25 cellular contexts compared by ENCODE assay signal in the genomic region with DNA sequence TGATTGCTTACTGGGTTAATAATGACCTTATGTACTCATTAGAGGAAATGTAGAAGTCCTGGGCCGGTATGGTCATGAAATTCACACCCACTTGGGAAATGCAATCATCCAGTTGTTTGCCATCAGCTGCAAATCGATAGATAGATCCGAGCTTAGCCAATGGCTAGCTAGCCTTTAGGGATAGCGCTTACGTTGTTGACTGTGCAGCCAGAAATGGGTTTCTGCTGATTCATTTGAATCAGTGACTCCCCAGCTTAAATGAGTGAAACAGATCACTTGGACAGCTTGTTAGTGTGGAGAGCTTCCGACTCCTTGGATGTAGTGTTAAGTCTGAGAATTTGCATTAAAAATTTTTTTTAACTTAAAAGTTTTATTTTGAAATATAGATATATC. TPM values are rescaled to one million over a fixed set of nuclear protein-coding genes. Genes with fewer than 3 reads are reported as not detected.
A peak's percentile ranks its signal among the peaks of the same experiment; 100 is the strongest.
DNase-seq lines count a peak whose midpoint lies in the region; ATAC-seq and TF ChIP-seq lines count a peak whose summit lies in the region.
"Had no signal": no experiment of that assay in that cellular context is flagged by ENCODE, and none has a peak within 500 bp of the region (broad histone marks: within the 10 kb centered on the region; RNA-seq: fewer than 3 reads in every experiment).

No MANE protein-coding gene starts in this region.

- H4K20me1 ChIP-seq in MM.1S (ENCODE audit: insufficient read depth, low read length) = no peaks in the 10 kb centered on the region

- no peaks in the 10 kb centered on the region for H3K36me3 Mint-ChIP-seq in effector memory CD8-positive, alpha-beta T cell (ENCODE audit: insufficient read depth)
- H3K36me3 Mint-ChIP-seq: mesothelial cell of epicardium; natural killer cell treated with Interleukin-12 subunit alpha and Interleukin-12 subunit beta and Interleukin-15 and Interleukin-18, amount 100 ng/mL, for 72 hours had no signal

- peaks cover 19 to 51% of the 10 kb centered on the region in 2 donors for H3K27me3 Mint-ChIP-seq in effector memory CD8-positive, alpha-beta T cell

- intact Hi-C loops in heart right ventricle (cut with DNase I) = loop anchor here in 4 of 10 donors (5.0 to 10.0 kb wide), 3 partner anchors 59 to 221 kb away; partner anchors contain the start of gene EEF1AKMT1 (in 1 of the 4)
- intact Hi-C loops in heart left ventricle (cut with DNase I) = loop anchor here in 4 of 10 donors (5.0 to 10.0 kb wide), 3 partner anchors 57 to 221 kb away; partner anchors contain the start of gene EEF1AKMT1 (in 2 of the 4)
- intact Hi-C loops in sigmoid colon (cut with DNase I) = no loop called here
- intact Hi-C loops in tibial artery (cut with DNase I; ENCODE audit: low total_unique reads) = loop anchor here (5.0 to 10.0 kb wide), 2 partner anchors 112 to 221 kb away; no protein-coding TSS in a partner anchor

- H3K27ac ChIP-seq in heart right ventricle = peak overlapping the region in 7 of 10 donors; percentile 18 to 88 (median 77)
- peak overlapping the region in 6 of 12 donors; percentile 57 to 82 (median 78) for H3K27ac ChIP-seq in heart left ventricle
- H3K27ac ChIP-seq in sigmoid colon = peak overlapping the region; percentile 66 to 75 (median 70)
- peak overlapping the region; percentile 68 to 72 for H3K27ac ChIP-seq in tibial artery
- H3K27ac ChIP-seq in MM.1S (ENCODE audit: low read length) = no peak overlapping the region
- H3K27ac ChIP-seq: left lung, pancreas had no signal

- no peak for TF ChIP-seq POLR2A in heart left ventricle (IDR thresholded peaks at IDR 0.05)
- no peak for TF ChIP-seq POLR2A in sigmoid colon (IDR thresholded peaks at IDR 0.05)

- TF ChIP-seq CTCF in heart right ventricle (IDR thresholded peaks at IDR 0.05) (no peak), heart left ventricle (IDR thresholded peaks at IDR 0.05) (no peak), sigmoid colon (IDR thresholded peaks at IDR 0.05) (no peak), tibial artery (IDR thresholded peaks at IDR 0.05) (no peak), MM.1S (IDR thresholded peaks at IDR 0.05; ENCODE audit: low read length) (no peak)

- H3K9me3 ChIP-seq in heart right ventricle = no peaks in the 10 kb centered on the region
- no peaks in the 10 kb centered on the region for H3K9me3 ChIP-seq in heart left ventricle
- no peaks in the 10 kb centered on the region for H3K9me3 ChIP-seq in sigmoid colon
- no peaks in the 10 kb centered on the region for H3K9me3 ChIP-seq in tibial artery
- H3K9me3 ChIP-seq in MM.1S (replicated peaks; ENCODE audit: insufficient read depth, low read length) = no peaks in the 10 kb centered on the region
- H3K9me3 ChIP-seq: breast epithelium, left lung, pancreas, right lobe of liver had no signal

- H3K4me1 ChIP-seq in heart right ventricle (peaks cover 3 to 30% (median 24%) of the 10 kb centered on the region in 9 donors), heart left ventricle (peaks cover 0 to 32% (median 16%) of the 10 kb centered on the region in 12 donors), sigmoid colon (peaks cover 0 to 18% (median 15%) of the 10 kb centered on the region in 4 donors), tibial artery (peaks cover 0 to 32% (median 24%) of the 10 kb centered on the region in 4 donors), MM.1S (ENCODE audit: low read length) (no peaks in the 10 kb centered on the region)
- H3K4me1 ChIP-seq: breast epithelium, pancreas had no signal

- peaks cover 0 to 7% (median 0%) of the 10 kb centered on the region in 7 donors for H3K27me3 ChIP-seq in heart right ventricle
- no peaks in the 10 kb centered on the region for H3K27me3 ChIP-seq in heart left ventricle
- peaks cover 0 to 17% (median 8%) of the 10 kb centered on the region in 3 donors for H3K27me3 ChIP-seq in sigmoid colon
- no peaks in the 10 kb centered on the region for H3K27me3 ChIP-seq in tibial artery
- H3K27me3 ChIP-seq in MM.1S (replicated peaks; ENCODE audit: insufficient read depth, low read length) = no peaks in the 10 kb centered on the region
- H3K27me3 ChIP-seq: pancreas, right lobe of liver had no signal

- H3K4me2 ChIP-seq in MM.1S (ENCODE audit: low read depth, low read length) = no peak overlapping the region

- no peaks in the 10 kb centered on the region for H3K9me2 ChIP-seq in MM.1S (replicated peaks; ENCODE audit: insufficient read depth, low read length)

- H3K27ac Mint-ChIP-seq in effector memory CD8-positive, alpha-beta T cell = no peak overlapping the region
- H3K27ac Mint-ChIP-seq: activated CD8-positive, alpha-beta T cell treated with anti-CD3 and anti-CD28 coated beads, Interleukin-2, amount 10 ng/mL, durations not matched to agents 7 days and 5 days; mesothelial cell of epicardium; natural killer cell treated with Interleukin-12 subunit alpha and Interleukin-12 subunit beta and Interleukin-15 and Interleukin-18, amount 100 ng/mL, for 72 hours; stimulated activated naive CD8-positive, alpha-beta T cell treated with anti-CD3 and anti-CD28 coated beads, Interleukin-15, amount 100 ng/mL, for 72 hours; T-helper 17 cell had no signal

- no peaks in the 10 kb centered on the region for H3F3A ChIP-seq in MM.1S (ENCODE audit: insufficient read depth, low read length)

- no peaks in the 10 kb centered on the region for H3K36me3 ChIP-seq in heart right ventricle
- H3K36me3 ChIP-seq in heart left ventricle = no peaks in the 10 kb centered on the region
- no peaks in the 10 kb centered on the region for H3K36me3 ChIP-seq in sigmoid colon
- no peaks in the 10 kb centered on the region for H3K36me3 ChIP-seq in tibial artery
- H3K36me3 ChIP-seq in MM.1S (replicated peaks; ENCODE audit: insufficient read depth, low read length) = no peaks in the 10 kb centered on the region
- H3K36me3 ChIP-seq: breast epithelium, left lung, pancreas, right lobe of liver had no signal

- peaks cover 2 to 7% of the 10 kb centered on the region in 2 donors for H3K4me1 Mint-ChIP-seq in effector memory CD8-positive, alpha-beta T cell (ENCODE audit: low read depth in 2 of 2)

- no peak for DNase-seq in heart right ventricle
- DNase-seq in heart left ventricle = no peak
- DNase-seq in fibroblast of the conjunctiva (ENCODE audit: low read depth) = peak; percentile 13
- no peak for DNase-seq in sigmoid colon
- DNase-seq in tibial artery = no peak
- no peak for DNase-seq in effector memory CD8-positive, alpha-beta T cell
- no peak for DNase-seq in MM.1S
- DNase-seq: activated CD4-positive, alpha-beta T cell treated with anti-CD3 and anti-CD28 coated beads for 1 hour; activated CD8-positive, alpha-beta T cell treated with anti-CD3 and anti-CD28 coated beads, Interleukin-2, amount 10 ng/mL, durations not matched to agents 7 days and 5 days; activated effector memory CD4-positive, alpha-beta T cell treated with anti-CD3 and anti-CD28 coated beads, Interleukin-2, amount 50 U/mL, for 16 hours; activated T-cell treated with anti-CD3 and anti-CD28 coated beads for 4 hours; cortex of kidney; GDM1; Karpas-422; MV-4-11; NCI-H526; pancreas; right lobe of liver; stimulated activated naive CD8-positive, alpha-beta T cell treated with anti-CD3 and anti-CD28 coated beads, Interleukin-15, amount 100 ng/mL, for 72 hours; T-helper 17 cell had no signal

- H3K4me3 ChIP-seq in heart right ventricle (no peak overlapping the region), heart left ventricle (no peak overlapping the region), sigmoid colon (no peak overlapping the region), tibial artery (no peak overlapping the region), MM.1S (ENCODE audit: low read length) (no peak overlapping the region)
- H3K4me3 ChIP-seq: left lung, pancreas, right lobe of liver had no signal

- H3K4me3 Mint-ChIP-seq in effector memory CD8-positive, alpha-beta T cell = no peak overlapping the region
- H3K4me3 Mint-ChIP-seq: activated CD8-positive, alpha-beta T cell treated with anti-CD3 and anti-CD28 coated beads, Interleukin-2, amount 10 ng/mL, durations not matched to agents 7 days and 5 days; mesothelial cell of epicardium; natural killer cell treated with Interleukin-12 subunit alpha and Interleukin-12 subunit beta and Interleukin-15 and Interleukin-18, amount 100 ng/mL, for 72 hours; stimulated activated naive CD8-positive, alpha-beta T cell treated with anti-CD3 and anti-CD28 coated beads, Interleukin-15, amount 100 ng/mL, for 72 hours; T-helper 17 cell had no signal

- 74 to 75% methylated on average over 6 of the region's 6 CpGs for WGBS in heart right ventricle, 2 donors
- WGBS in heart left ventricle, 4 donors = 68 to 84% (median 82%) methylated on average over 6 of the region's 6 CpGs
- 86 to 90% methylated on average over 6 of the region's 6 CpGs for WGBS in sigmoid colon, 2 donors

- no peak overlapping the region for H2AFZ ChIP-seq in MM.1S (ENCODE audit: low read length)

- no peak for ATAC-seq in heart right ventricle
- ATAC-seq in heart left ventricle = no peak
- ATAC-seq in effector memory CD8-positive, alpha-beta T cell (replicated peaks) = no peak
- no peak for ATAC-seq in HG02970 (IDR thresholded peaks at IDR 0.05; ENCODE audit: low FRiP score, unreplicated experiment)
- ATAC-seq: activated CD8-positive, alpha-beta T cell treated with anti-CD3 and anti-CD28 coated beads, Interleukin-2, amount 10 ng/mL, durations not matched to agents 7 days and 5 days; natural killer cell treated with Interleukin-12 subunit alpha and Interleukin-12 subunit beta and Interleukin-15 and Interleukin-18, amount 100 ng/mL, for 72 hours; stimulated activated naive CD8-positive, alpha-beta T cell treated with anti-CD3 and anti-CD28 coated beads, Interleukin-15, amount 100 ng/mL, for 72 hours; T-helper 17 cell had no signal

- TF ChIP-seq EP300 in sigmoid colon (IDR thresholded peaks at IDR 0.05) = no peak

- no peaks in the 10 kb centered on the region for H3K9me3 Mint-ChIP-seq in effector memory CD8-positive, alpha-beta T cell
- H3K9me3 Mint-ChIP-seq: mesothelial cell of epicardium; natural killer cell treated with Interleukin-12 subunit alpha and Interleukin-12 subunit beta and Interleukin-15 and Interleukin-18, amount 100 ng/mL, for 72 hours; stimulated activated naive CD8-positive, alpha-beta T cell treated with anti-CD3 and anti-CD28 coated beads, Interleukin-15, amount 100 ng/mL, for 72 hours had no signal

- no peaks in the 10 kb centered on the region for H3K79me2 ChIP-seq in MM.1S (ENCODE audit: low read length)

- H3K9ac ChIP-seq in MM.1S (ENCODE audit: low read length) = no peak overlapping the region

RNA-seq across cellular contexts. Expression of gene IL17D, which starts 11.8 kb away (rescaled TPM):
- total RNA-seq in heart right ventricle (1 to 10 TPM in 5 of 10 donors, under 1 TPM in 5; 0.30 to 2.2 (median 1.0) TPM), heart left ventricle (1 to 10 TPM in 4 of 9 donors, under 1 TPM in 5; 0.48 to 1.6 (median 0.95) TPM), sigmoid colon (1 to 10 TPM; 1.4 to 3.2 (median 1.6) TPM)
- polyA plus RNA-seq in heart right ventricle (under 1 TPM; 0.51 to 0.72 TPM), heart left ventricle (under 1 TPM; 0.30 to 0.44 TPM), sigmoid colon (under 1 TPM in 2 of 3 donors, not detected in 1; 0.52 to 0.60 TPM)

RNA-seq across cellular contexts. Expression of gene EEF1AKMT1, which starts 58.4 kb away (rescaled TPM):
- 1 to 10 TPM; 6.1 to 9.9 (median 7.9) TPM for total RNA-seq in heart right ventricle
- polyA plus RNA-seq in heart right ventricle = 10 to 100 TPM in 1 of 2 donors, 1 to 10 TPM in 1; 9.1 to 10.2 TPM
- 10 to 100 TPM in 2 of 9 donors, 1 to 10 TPM in 7; 4.5 to 10.2 (median 8.3) TPM for total RNA-seq in heart left ventricle
- 1 to 10 TPM; 8.8 to 8.9 TPM for polyA plus RNA-seq in heart left ventricle
- total RNA-seq in sigmoid colon = 10 to 100 TPM; 10.0 to 17.8 (median 12.1) TPM
- polyA plus RNA-seq in sigmoid colon = 1 to 10 TPM; 5.8 to 7.8 (median 7.1) TPM
